9 cellular contexts compared by ENCODE assay signal in the genomic region with DNA sequence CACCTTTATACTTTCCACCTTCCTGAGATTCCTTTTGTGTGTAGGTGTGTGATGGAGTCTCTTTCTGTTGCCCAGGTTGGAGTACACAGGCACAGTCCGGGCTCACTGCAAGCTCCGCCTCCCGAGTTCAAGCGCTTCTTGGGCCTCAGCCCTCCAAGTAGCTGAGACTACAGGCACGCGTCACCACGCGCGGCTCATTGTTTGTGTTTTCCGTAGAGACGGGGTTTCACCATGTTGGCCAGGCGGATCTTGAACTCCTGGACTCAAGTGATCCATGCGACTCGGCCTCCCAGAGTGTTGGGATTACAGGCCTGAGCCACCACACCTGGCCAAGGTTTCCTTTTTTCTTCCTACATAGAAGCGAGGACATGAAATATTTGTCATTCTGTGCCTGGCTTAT. TPM values are rescaled to one million over a fixed set of nuclear protein-coding genes. Genes with fewer than 3 reads are reported as not detected.
"Had no signal": no experiment of that assay in that cellular context is flagged by ENCODE, and none has a peak within 500 bp of the region (broad histone marks: within the 10 kb centered on the region; RNA-seq: fewer than 3 reads in every experiment).

No MANE protein-coding gene starts in this region.

RNA-seq across cellular contexts. Expression of a gene that starts 44.0 kb away (rescaled TPM):
- total RNA-seq: OCI-LY7, PC-3, PC-9, Peyer's patch, RPMI7951, SJCRH30, SJSA1, SK-MEL-5 had no signal

RNA-seq across cellular contexts. Expression of a gene that starts 47.2 kb away (rescaled TPM):
- total RNA-seq: OCI-LY7, PC-3, PC-9, Peyer's patch, RPMI7951, SJCRH30, SJSA1, SK-MEL-5 had no signal
- polyA plus RNA-seq: SK-N-SH had no signal
